Comparison of ENCODE assay signal across 11 cellular contexts in genomic region chr15:80159811-80160569, GRCh38. TPM values are rescaled to one million over a fixed set of nuclear protein-coding genes. Genes with fewer than 3 reads are reported as not detected.
A peak's percentile ranks its signal among the peaks of the same experiment; 100 is the strongest.
DNase-seq lines count a peak whose midpoint lies in the region; TF ChIP-seq lines count a peak whose summit lies in the region.
"Had no signal": no experiment of that assay in that cellular context is flagged by ENCODE, and none has a peak within 500 bp of the region (broad histone marks: within the 10 kb centered on the region; RNA-seq: fewer than 3 reads in every experiment).

No MANE protein-coding gene starts in this region.

- H2BK5ac ChIP-seq in neuronal stem cell (ENCODE audit: low read length): no peak overlapping the region

- H3K4me1 Mint-ChIP-seq in MCF 10A (ENCODE audit: insufficient read depth, unreplicated experiment) (peaks cover 9% of the 10 kb centered on the region), endodermal cell (no peaks in the 10 kb centered on the region)

- H3K27ac ChIP-seq in KOPT-K1 (ENCODE audit: low read depth, low read length, poor library complexity, severe bottlenecking): peak overlapping the region; percentile 87
- H3K27ac ChIP-seq in neuronal stem cell (replicated peaks; ENCODE audit: low read length): no peak overlapping the region
- H3K27ac ChIP-seq in endodermal cell (ENCODE audit: low read depth, low read length): no peak overlapping the region

- POLR2A ChIA-PET in MCF 10A (lab: Yijun Ruan, JAX): interaction anchor here (0.6 to 1.6 kb wide), 6 partner anchors 14 to 794 kb away, joined by 3 to 7 read pairs (median 4); no protein-coding TSS in a partner anchor

- no peak overlapping the region for H3K14ac ChIP-seq in neuronal stem cell (ENCODE audit: low read length)

- H2AK5ac ChIP-seq in neuronal stem cell (ENCODE audit: low read depth, low read length): no peak overlapping the region

- H3K9ac ChIP-seq in neuronal stem cell (ENCODE audit: low read depth, low read length, poor library complexity) (no peak overlapping the region), endodermal cell (ENCODE audit: extremely low read depth, low read length, poor library complexity, severe bottlenecking) (no peak overlapping the region)

- H3K36me3 ChIP-seq in GM06990 (ENCODE audit: control insufficient read depth, insufficient read depth, low read length): peaks cover 5% of the 10 kb centered on the region
- H3K36me3 ChIP-seq in KOPT-K1 (ENCODE audit: insufficient read depth, low read length): peaks cover 40% of the 10 kb centered on the region
- peaks cover 6 to 33% of the 10 kb centered on the region in 2 donors for H3K36me3 ChIP-seq in neuronal stem cell (replicated peaks in 1 of 2; ENCODE audit: control insufficient read depth in 2 of 2, insufficient read depth in 2 of 2, low read length in 2 of 2)
- H3K36me3 ChIP-seq in endodermal cell (ENCODE audit: control insufficient read depth, insufficient read depth, low read length): no peaks in the 10 kb centered on the region

- H3K9me3 ChIP-seq in KOPT-K1 (ENCODE audit: insufficient read depth, low read length, poor library complexity, severe bottlenecking) (no peaks in the 10 kb centered on the region), neuronal stem cell (replicated peaks in 1 of 2; ENCODE audit: control insufficient read depth in 2 of 2, insufficient read depth in 1 of 2, low read depth in 1 of 2, low read length in 2 of 2) (peaks cover 0 to 2% of the 10 kb centered on the region in 2 donors), endodermal cell (ENCODE audit: control insufficient read depth, low read length) (no peaks in the 10 kb centered on the region)

- H2AFZ ChIP-seq in neuronal stem cell (ENCODE audit: low read length): no peak overlapping the region

- no peak overlapping the region for H3K4ac ChIP-seq in neuronal stem cell (ENCODE audit: low read length)

- no peak overlapping the region for H2BK12ac ChIP-seq in neuronal stem cell (ENCODE audit: low read length)

- no peak overlapping the region for H4K8ac ChIP-seq in neuronal stem cell (ENCODE audit: low read depth, low read length)

- H3K27me3 ChIP-seq in GM06990 (replicated peaks; ENCODE audit: control insufficient read depth, insufficient read depth, low read length): no peaks in the 10 kb centered on the region
- H3K27me3 ChIP-seq in neuronal stem cell (ENCODE audit: control insufficient read depth in 3 of 3, insufficient read depth in 3 of 3, low read depth in 1 of 3, low read length in 3 of 3): no peaks in the 10 kb centered on the region
- H3K27me3 ChIP-seq in endodermal cell (ENCODE audit: control insufficient read depth, insufficient read depth, low read length, poor library complexity, severe bottlenecking): no peaks in the 10 kb centered on the region

- H3K9me3 Mint-ChIP-seq in MCF 10A (ENCODE audit: unreplicated experiment) (no peaks in the 10 kb centered on the region), endodermal cell (no peaks in the 10 kb centered on the region)

- H3K23ac ChIP-seq in neuronal stem cell (ENCODE audit: low read depth, low read length, poor library complexity): peak overlapping the region; percentile 26

- no peak for TF ChIP-seq CTCF in GM06990 (IDR thresholded peaks at IDR 0.05; ENCODE audit: insufficient read depth, low read length, poor library complexity, severe bottlenecking)
- TF ChIP-seq CTCF in MCF 10A (IDR thresholded peaks at IDR 0.05; ENCODE audit: unreplicated experiment): no peak
- TF ChIP-seq CTCF in endodermal cell (conservative IDR thresholded peaks at IDR 0.05): no peak

- DNase-seq in GM06990 (ENCODE audit: extremely low read depth, insufficient read length): peak; percentile 34
- DNase-seq in MCF 10A (ENCODE audit: unreplicated experiment): no peak
- DNase-seq in neuronal stem cell (ENCODE audit: low spot score): no peak
- DNase-seq in mesenteric fat pad (ENCODE audit: low spot score): no peak
- no peak for DNase-seq in occipital lobe (lab: John Stamatoyannopoulos, UW)
- DNase-seq in MV-4-11 (lab: John Stamatoyannopoulos, UW): no peak
- no peak for DNase-seq in endodermal cell
- DNase-seq: activated B cell treated with CpG ODN at 0.5 μM for 24 hours, cortex of kidney, NCI-H748 treated with DMSO at 0.1 percent for 48 hours had no signal

- WGBS in neuronal stem cell (ENCODE audit: extremely low coverage in 2 of 2, insufficient read length in 2 of 2, insufficient replicate concordance in 1 of 2), 2 donors: no CpG with 5 or more reads among the region's 12 CpGs
- WGBS in endodermal cell (ENCODE audit: insufficient coverage in 1 of 2, insufficient read length in 1 of 2), 2 experiments: 94 to 100% methylated on average over 7 to 12 of the region's 12 CpGs

- H3K4me1 ChIP-seq in neuronal stem cell (ENCODE audit: control insufficient read depth in 2 of 2, insufficient read depth in 1 of 2, low read depth in 1 of 2, low read length in 2 of 2) (no peaks in the 10 kb centered on the region), endodermal cell (ENCODE audit: control insufficient read depth, insufficient read depth, low read length) (no peaks in the 10 kb centered on the region)

- H3K4me2 ChIP-seq in neuronal stem cell (ENCODE audit: insufficient read depth, low read length, poor library complexity, severe bottlenecking): no peak overlapping the region

- no peak overlapping the region for H3K4me3 Mint-ChIP-seq in MCF 10A (ENCODE audit: unreplicated experiment)
- no peak overlapping the region for H3K4me3 Mint-ChIP-seq in endodermal cell
- H3K4me3 Mint-ChIP-seq: activated B cell treated with CpG ODN at 0.5 μM for 24 hours had no signal

- H3K27ac Mint-ChIP-seq in MCF 10A (ENCODE audit: low read depth, unreplicated experiment) (peak overlapping the region; percentile 64), endodermal cell (no peak overlapping the region)
- H3K27ac Mint-ChIP-seq: activated B cell treated with CpG ODN at 0.5 μM for 24 hours had no signal

- no peaks in the 10 kb centered on the region for H3K27me3 Mint-ChIP-seq in MCF 10A (ENCODE audit: insufficient read depth, unreplicated experiment)
- no peaks in the 10 kb centered on the region for H3K27me3 Mint-ChIP-seq in endodermal cell (ENCODE audit: insufficient read depth)
- H3K27me3 Mint-ChIP-seq: activated B cell treated with CpG ODN at 0.5 μM for 24 hours had no signal

- H2BK120ac ChIP-seq in neuronal stem cell (ENCODE audit: low read depth, low read length): no peak overlapping the region

- H4K91ac ChIP-seq in neuronal stem cell (ENCODE audit: low read depth, low read length, poor library complexity): no peak overlapping the region

- no peak overlapping the region for H3K18ac ChIP-seq in neuronal stem cell (ENCODE audit: low read length)

- H3K4me3 ChIP-seq in GM06990 (replicated peaks; ENCODE audit: low read depth, low read length): no peak overlapping the region
- no peak overlapping the region for H3K4me3 ChIP-seq in neuronal stem cell (ENCODE audit: low read length in 2 of 2)
- H3K4me3 ChIP-seq in endodermal cell (ENCODE audit: low read length): no peak overlapping the region

- CTCF ChIA-PET in MCF 10A (lab: Yijun Ruan, JAX): interaction anchor here (1.2 kb wide), 1 partner anchor 86 kb away, joined by 3 read pairs; no protein-coding TSS in a partner anchor

- intact Hi-C loops in MCF 10A (cut with micrococcal nuclease): no loop called here

- BruUV-seq in MCF 10A (replicated peaks; lab: Mats Ljungman, UMichigan): no TSS peak

- peaks cover 28% of the 10 kb centered on the region for H3K36me3 Mint-ChIP-seq in MCF 10A (ENCODE audit: insufficient read depth, unreplicated experiment)
- H3K36me3 Mint-ChIP-seq in endodermal cell (ENCODE audit: low read depth): peaks cover 17% of the 10 kb centered on the region

- no peaks in the 10 kb centered on the region for H3K79me1 ChIP-seq in neuronal stem cell (ENCODE audit: low read depth, low read length)

- no peak overlapping the region for H2BK15ac ChIP-seq in neuronal stem cell (ENCODE audit: low read length)

RNA-seq across cellular contexts. Expression of gene FAH, which starts 7.2 kb away (rescaled TPM):
- total RNA-seq in MCF 10A (2022) (25.3 and 32.8 TPM in 2 replicates), mesenteric fat pad (147 TPM), occipital lobe (1.6 TPM), endodermal cell (10 to 100 TPM; 11.9 to 14.2 TPM)
- polyA plus RNA-seq in neuronal stem cell (2013, experiment 1 of 2): 8.8 TPM
- 7.9 TPM for polyA plus RNA-seq in neuronal stem cell (2013, experiment 2 of 2)
- polyA plus RNA-seq in endodermal cell (2013, experiment 1 of 2): 19.5 TPM
- polyA plus RNA-seq in endodermal cell (2013, experiment 2 of 2): 15.9 TPM
